In the genomic region with DNA sequence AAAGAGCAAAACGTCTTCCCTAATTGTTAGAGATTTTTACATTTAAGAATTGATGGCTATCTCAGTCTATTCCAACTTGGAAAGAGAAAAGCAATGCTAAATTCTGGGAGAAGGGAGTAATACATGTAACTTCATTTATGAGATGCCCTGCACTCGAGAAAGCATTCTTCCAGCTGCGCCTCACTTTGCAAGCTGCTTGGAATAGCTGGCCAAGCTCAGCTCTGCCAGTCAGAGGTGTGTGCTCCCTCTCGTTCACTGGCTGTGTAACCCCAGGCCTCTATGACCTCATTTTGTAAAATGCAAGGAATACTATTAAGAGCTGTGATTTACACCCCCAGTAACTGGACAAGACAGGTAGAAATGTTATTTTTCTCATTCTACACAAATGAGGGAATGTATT, we compare ENCODE assay signal across 17 cellular contexts.
DNase-seq lines count a peak whose midpoint lies in the region; ATAC-seq and TF ChIP-seq lines count a peak whose summit lies in the region.
"Had no signal": no experiment of that assay in that cellular context is flagged by ENCODE, and none has a peak within 500 bp of the region (broad histone marks: within the 10 kb centered on the region; RNA-seq: fewer than 3 reads in every experiment).

No MANE protein-coding gene starts in this region.

- H3K27me3 ChIP-seq in HUES6 (ENCODE audit: control insufficient read depth, insufficient read depth, low read length) (peaks cover 32% of the 10 kb centered on the region), endodermal cell (ENCODE audit: control insufficient read depth, insufficient read depth, low read length, poor library complexity, severe bottlenecking) (peaks cover 7% of the 10 kb centered on the region), HAP-1 (ENCODE audit: low read depth) (no peaks in the 10 kb centered on the region)

- H3K4me1 ChIP-seq in HUES6 (ENCODE audit: control insufficient read depth, insufficient read depth, low read length) = peaks cover 45% of the 10 kb centered on the region
- H3K4me1 ChIP-seq in endodermal cell (ENCODE audit: control insufficient read depth, insufficient read depth, low read length) = peaks cover 3% of the 10 kb centered on the region
- H3K4me1 ChIP-seq in HAP-1 = no peaks in the 10 kb centered on the region; the same call in 1 of the 2 replicates

- TF ChIP-seq CTCF in endodermal cell (conservative IDR thresholded peaks at IDR 0.05) = no peak

- H3K9me3 Mint-ChIP-seq in endodermal cell = no peaks in the 10 kb centered on the region
- H3K9me3 Mint-ChIP-seq: CD4-positive, CD25-positive, alpha-beta regulatory T cell had no signal

- H3K27ac ChIP-seq in HUES6 (ENCODE audit: low read depth, low read length) (no peak overlapping the region), endodermal cell (ENCODE audit: low read depth, low read length) (no peak overlapping the region)
- H3K27ac ChIP-seq: GM23248 had no signal

- peaks cover 38% of the 10 kb centered on the region for H3K4me1 Mint-ChIP-seq in endodermal cell

- ATAC-seq in HG03432 (IDR thresholded peaks at IDR 0.05; ENCODE audit: unreplicated experiment) = no peak
- ATAC-seq: GM12878, PC-3 had no signal

- H3K4me3 ChIP-seq in HUES6 (ENCODE audit: low read depth, low read length) (peak overlapping the region; percentile 13; the same call in 1 of the 2 replicates), endodermal cell (ENCODE audit: low read length) (peak overlapping the region; percentile 30), HAP-1 (no peak overlapping the region)
- H3K4me3 ChIP-seq: GM12878, GM23248 had no signal

- H3K9me3 ChIP-seq in HUES6 (ENCODE audit: control insufficient read depth, insufficient read depth, low read depth, low read length) (no peaks in the 10 kb centered on the region), endodermal cell (ENCODE audit: control insufficient read depth, low read length) (no peaks in the 10 kb centered on the region), HAP-1 (no peaks in the 10 kb centered on the region)

- H3K4me3 Mint-ChIP-seq in endodermal cell = peak overlapping the region; percentile 36
- H3K4me3 Mint-ChIP-seq: CD4-positive, CD25-positive, alpha-beta regulatory T cell had no signal

- peaks cover 23% of the 10 kb centered on the region for H3K27me3 Mint-ChIP-seq in endodermal cell (ENCODE audit: insufficient read depth)

- H3K9ac ChIP-seq in HUES6 (ENCODE audit: low read length) (no peak overlapping the region), endodermal cell (ENCODE audit: extremely low read depth, low read length, poor library complexity, severe bottlenecking) (no peak overlapping the region)
- H3K9ac ChIP-seq: GM23248 had no signal

- WGBS in endodermal cell (ENCODE audit: insufficient coverage in 1 of 2, insufficient read length in 1 of 2), 2 experiments = 52 to 72% methylated on average over 3 to 4 of the region's 4 CpGs

- H3K36me3 ChIP-seq in HUES6 (ENCODE audit: control insufficient read depth, insufficient read depth, low read length) = no peaks in the 10 kb centered on the region
- H3K36me3 ChIP-seq in endodermal cell (ENCODE audit: control insufficient read depth, insufficient read depth, low read length) = no peaks in the 10 kb centered on the region
- no peaks in the 10 kb centered on the region for H3K36me3 ChIP-seq in HAP-1 (replicated peaks)

- DNase-seq in NCI-H82 (lab: John Stamatoyannopoulos, UW) = peak; percentile 95
- peak; percentile 53 for DNase-seq in endodermal cell
- DNase-seq in RPMI8226 = no peak
- no peak for DNase-seq in HAP-1 (ENCODE audit: low spot score in 2 of 2)
- no peak for DNase-seq in NCI-H146 treated with DMSO at 0.1 percent for 48 hours (lab: John Stamatoyannopoulos, UW; ENCODE audit: unreplicated experiment)
- DNase-seq: CD4-positive, CD25-positive, alpha-beta regulatory T cell; DMS79; GM23248; Kasumi-1; NCI-H1417; NCI-H187; NCI-H510A; PC-3; SHP77 had no signal

- in situ Hi-C loops in HAP-1 (cut with MboI; ENCODE audit: low sequenced_read_pairs) = no loop called here

- H3K27ac Mint-ChIP-seq in endodermal cell = no peak overlapping the region
- H3K27ac Mint-ChIP-seq: CD4-positive, CD25-positive, alpha-beta regulatory T cell had no signal

- H3K36me3 Mint-ChIP-seq in endodermal cell (ENCODE audit: low read depth) = no peaks in the 10 kb centered on the region
- H3K36me3 Mint-ChIP-seq: CD4-positive, CD25-positive, alpha-beta regulatory T cell had no signal

Comparison
In these comparisons a context has a peak if more than half of its experiments do, and no peak if none do; other contexts are left out.
1. DNase-seq: peak in NCI-H82 (single experiment) and endodermal cell (single experiment); none in RPMI8226 (single experiment), HAP-1 (0 of 2) and NCI-H146 treated with DMSO at 0.1 percent for 48 hours (single experiment).